In the genomic region with DNA sequence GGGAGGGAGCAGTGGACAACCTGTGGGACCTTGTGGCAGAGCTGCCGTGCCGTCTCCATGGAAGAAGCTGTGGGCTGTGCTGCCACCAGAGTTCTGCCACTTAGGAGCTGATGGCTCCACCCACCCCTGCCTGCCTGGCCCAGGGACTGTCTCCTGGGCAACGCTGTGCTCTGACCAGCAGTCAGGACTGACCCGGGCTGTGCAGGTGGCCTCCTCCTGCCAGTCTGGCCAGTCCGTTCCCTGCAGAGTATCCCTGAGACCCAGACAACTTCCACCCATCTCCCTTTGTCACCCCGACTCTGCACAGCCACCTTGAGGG, we compare ENCODE assay signal across 1 cellular context.
TF ChIP-seq lines count a peak whose summit lies in the region.

No MANE protein-coding gene starts in this region.

TF ChIP-seq in A549, 52 proteins besides CTCF, POLR2A, EP300 and RAD21 (continued from another document):
- TF ChIP-seq, protein P1, sequence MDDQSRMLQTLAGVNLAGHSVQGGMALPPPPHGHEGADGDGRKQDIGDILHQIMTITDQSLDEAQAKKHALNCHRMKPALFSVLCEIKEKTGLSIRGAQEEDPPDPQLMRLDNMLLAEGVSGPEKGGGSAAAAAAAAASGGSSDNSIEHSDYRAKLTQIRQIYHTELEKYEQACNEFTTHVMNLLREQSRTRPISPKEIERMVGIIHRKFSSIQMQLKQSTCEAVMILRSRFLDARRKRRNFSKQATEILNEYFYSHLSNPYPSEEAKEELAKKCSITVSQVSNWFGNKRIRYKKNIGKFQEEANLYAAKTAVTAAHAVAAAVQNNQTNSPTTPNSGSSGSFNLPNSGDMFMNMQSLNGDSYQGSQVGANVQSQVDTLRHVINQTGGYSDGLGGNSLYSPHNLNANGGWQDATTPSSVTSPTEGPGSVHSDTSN (IDR thresholded peaks at IDR 0.05) = no peak
- TF ChIP-seq TP53 (CRISPR knock-in tag; IDR thresholded peaks at IDR 0.05) = no peak
